Comparison of ENCODE assay signal across 8 cellular contexts in the genomic region with DNA sequence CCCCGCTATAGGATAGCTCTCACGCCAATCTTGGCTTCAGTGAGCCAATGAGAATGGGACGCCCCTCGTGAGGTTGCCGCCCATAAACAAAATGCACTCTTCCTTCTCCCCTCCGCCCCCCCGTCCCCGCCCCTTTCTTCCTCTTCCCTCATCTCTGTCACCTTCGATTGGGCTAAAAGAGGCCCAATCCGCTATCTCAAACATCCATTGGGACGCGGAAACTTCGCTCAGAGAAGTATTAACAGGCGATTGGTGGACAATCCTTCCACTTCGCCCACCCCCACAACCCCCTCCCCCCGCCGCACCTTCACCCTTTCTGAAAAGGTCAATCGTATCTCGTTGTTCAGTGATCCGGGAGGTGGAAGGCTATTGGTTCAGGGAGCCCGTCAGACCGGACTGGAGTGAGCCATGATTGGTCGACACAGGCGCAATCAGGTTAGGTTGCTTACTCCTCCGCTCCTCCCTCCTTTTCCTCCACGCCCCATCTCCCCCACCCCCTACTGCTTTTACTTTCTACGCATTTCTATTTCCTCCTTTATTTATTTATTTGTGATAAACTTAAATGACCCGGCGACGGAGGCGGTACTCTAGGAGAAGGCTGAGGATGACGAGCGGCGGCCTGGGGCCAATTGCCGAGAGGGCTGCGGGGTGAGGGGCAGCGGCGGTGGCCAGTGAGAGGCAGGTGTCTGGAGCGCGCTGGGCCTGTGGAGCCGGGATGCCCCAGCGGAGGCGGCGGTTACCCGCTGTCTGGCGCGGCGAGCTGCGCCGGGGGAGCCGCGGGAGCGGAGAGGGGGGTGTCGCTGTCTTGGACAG. TPM values are rescaled to one million over a fixed set of nuclear protein-coding genes. Genes with fewer than 3 reads are reported as not detected.
DNase-seq lines count a peak whose midpoint lies in the region; ATAC-seq, FAIRE-seq and TF ChIP-seq lines count a peak whose summit lies in the region.

No MANE protein-coding gene starts in this region.

- H3K9me3 ChIP-seq in vagina, result no peaks in the 10 kb centered on the region

- TF ChIP-seq CTCF in vagina (IDR thresholded peaks at IDR 0.05), result no peak

- peaks cover 16% of the 10 kb centered on the region for H3K4me1 ChIP-seq in vagina

- TF ChIP-seq POLR2A in vagina (IDR thresholded peaks at IDR 0.05), result peak; percentile 15 to 34

- peak; percentile 75 for DNase-seq in GM18507 (ENCODE audit: extremely low spot score, insufficient read length, low read depth)
- peak; percentile 100 for DNase-seq in NCI-H1930 (lab: John Stamatoyannopoulos, UW)
- DNase-seq in T1000 (lab: John Stamatoyannopoulos, UW), result peak; percentile 98
- DNase-seq in astrocyte of the hippocampus (ENCODE audit: low read depth, low spot score), result peak; percentile 100
- DNase-seq in hepatic stellate cell (ENCODE audit: low spot score), result peak; percentile 85
- DNase-seq in putamen (ENCODE audit: low spot score), result peak; percentile 100
- peak; percentile 99 to 100 for DNase-seq in vagina (ENCODE audit: extremely low spot score in 2 of 2)

- intact Hi-C loops in vagina (cut with DNase I), result loop anchor here (10.0 kb wide), 1 partner anchor 523 kb away; no protein-coding TSS in a partner anchor

- H3K36me3 ChIP-seq in vagina, result no peaks in the 10 kb centered on the region

- no peaks in the 10 kb centered on the region for H3K27me3 ChIP-seq in vagina

- peak overlapping the region; percentile 80 to 85 for H3K4me3 ChIP-seq in vagina

- FAIRE-seq in GM18507 (lab: Jason Lieb, UNC), result peak; percentile 99

- ATAC-seq in HG02973 (IDR thresholded peaks at IDR 0.05; ENCODE audit: unreplicated experiment), result peak; percentile 79

- H3K27ac ChIP-seq in vagina, result peak overlapping the region; percentile 99

RNA-seq across cellular contexts. Expression of gene ZBTB20, which starts 0.4 kb away (rescaled TPM):
- total RNA-seq in vagina, result 64.8 TPM

Comparison
In these comparisons a context has a peak if more than half of its experiments do, and no peak if none do; other contexts are left out.
1. Peak in every context shown above with its lines: DNase-seq, ATAC-seq, H3K4me3 ChIP-seq and H3K27ac ChIP-seq.